30 cellular contexts compared by ENCODE assay signal in genomic region chr20:3970016-3970415, GRCh38. TPM values are rescaled to one million over a fixed set of nuclear protein-coding genes. Genes with fewer than 3 reads are reported as not detected.
DNase-seq lines count a peak whose midpoint lies in the region; ATAC-seq and TF ChIP-seq lines count a peak whose summit lies in the region.
"Had no signal": no experiment of that assay in that cellular context is flagged by ENCODE, and none has a peak within 500 bp of the region (broad histone marks: within the 10 kb centered on the region; RNA-seq: fewer than 3 reads in every experiment).

No MANE protein-coding gene starts in this region.

- H3K9me3 Mint-ChIP-seq in dendritic cell treated with granulocyte-macrophage colony-stimulating factor and Interleukin-4, amounts not matched to agents 40 ng/mL and 50 ng/mL, for 4 days: no peaks in the 10 kb centered on the region
- H3K9me3 Mint-ChIP-seq: CD8-positive, alpha-beta memory T cell; T-helper 1 cell treated with Interleukin-12 subunit alpha and Interleukin-12 subunit beta and Interleukin-4 antibody, amounts not matched to agents 30 μg/mL and 1 μg/mL, for 36 hours had no signal

- no peak overlapping the region for H3K4me3 Mint-ChIP-seq in dendritic cell treated with granulocyte-macrophage colony-stimulating factor and Interleukin-4, amounts not matched to agents 40 ng/mL and 50 ng/mL, for 4 days
- H3K4me3 Mint-ChIP-seq: activated CD8-positive, alpha-beta memory T cell treated with anti-CD3 and anti-CD28 coated beads, Interleukin-2, amount 10 ng/mL, durations not matched to agents 7 days and 5 days; CD8-positive, alpha-beta memory T cell; nephron; T-helper 1 cell treated with Interleukin-12 subunit alpha and Interleukin-12 subunit beta and Interleukin-4 antibody, amounts not matched to agents 30 μg/mL and 1 μg/mL, for 36 hours had no signal

- TF ChIP-seq POLR2A in tibial nerve (IDR thresholded peaks at IDR 0.05): no peak

- WGBS in tibial nerve, 2 donors: 93 to 94% methylated on average over 5 of the region's 5 CpGs

- intact Hi-C loops in left cardiac atrium (cut with DNase I): no loop called here
- intact Hi-C loops in cardiac septum (cut with DNase I): no loop called here
- intact Hi-C loops in dendritic cell treated with granulocyte-macrophage colony-stimulating factor and Interleukin-4, amounts not matched to agents 40 ng/mL and 50 ng/mL, for 4 days (cut with micrococcal nuclease): no loop called here
- intact Hi-C loops in left colon (cut with DNase I, micrococcal nuclease): no loop called here
- intact Hi-C loops in tibial artery (cut with DNase I; ENCODE audit: low total_unique reads): no loop called here

- no peaks in the 10 kb centered on the region for H3K9me3 ChIP-seq in tibial nerve
- H3K9me3 ChIP-seq in tibial artery: no peaks in the 10 kb centered on the region
- H3K9me3 ChIP-seq: ascending aorta, ovary, uterus had no signal

- DNase-seq in left cardiac atrium (no peak), cardiac septum (ENCODE audit: low spot score) (no peak), left colon (peak; percentile 27 to 36), tibial nerve (ENCODE audit: low spot score in 2 of 2) (no peak), tibial artery (no peak), HUDEP-2 (lab: John Stamatoyannopoulos, UW; ENCODE audit: unreplicated experiment in 76 of 76) (no peak)
- DNase-seq: activated CD4-positive, alpha-beta T cell treated with anti-CD3 and anti-CD28 coated beads, Interleukin-2, amount 50 U/mL, for 4 hours; activated CD8-positive, alpha-beta memory T cell treated with anti-CD3 and anti-CD28 coated beads, Interleukin-2, amount 10 ng/mL, durations not matched to agents 7 days and 5 days; activated T-cell treated with anti-CD3 and anti-CD28 coated beads, Interleukin-2, amount 50 U/mL, for 48 hours; CD8-positive, alpha-beta memory T cell; DMS 273 treated with DMSO at 0.1 percent for 48 hours; effector CD8-positive, alpha-beta T cell; EL; kidney; NCI-H1092; NCI-H1694; NCI-H446 treated with DMSO at 0.1 percent for 48 hours; ovary; retina; stimulated activated CD4-positive, alpha-beta T cell treated with anti-CD3 and anti-CD28 coated beads, Interleukin-1b, Interleukin-23, amount 100 ng/mL, for 48 hours; stimulated activated naive CD8-positive, alpha-beta T cell treated with anti-CD3 and anti-CD28 coated beads, Interleukin-15, Interleukin-2, amounts not matched to agents 100 U/mL and 50 U/mL, for 24 hours; uterus had no signal

- H3K4me1 ChIP-seq in tibial nerve (no peaks in the 10 kb centered on the region), tibial artery (peaks cover 0 to 10% (median 3%) of the 10 kb centered on the region in 4 donors)
- H3K4me1 ChIP-seq: ascending aorta, uterus had no signal

- ATAC-seq in left cardiac atrium (peak; percentile 34), left colon (peak; percentile 92), GM21528 (IDR thresholded peaks at IDR 0.05; ENCODE audit: low FRiP score, unreplicated experiment) (no peak)
- ATAC-seq: activated CD4-positive, CD25-positive, alpha-beta regulatory T cell treated with anti-CD3 and anti-CD28 coated beads, Interleukin-2, amount 50 U/mL, for 24 hours; activated CD8-positive, alpha-beta memory T cell treated with anti-CD3 and anti-CD28 coated beads, Interleukin-2, amount 10 ng/mL, durations not matched to agents 7 days and 5 days; SK-N-SH treated with all-trans-retinoic acid at 6 μM for 48 hours; stimulated activated naive CD8-positive, alpha-beta T cell treated with anti-CD3 and anti-CD28 coated beads, Interleukin-15, Interleukin-2, amounts not matched to agents 100 U/mL and 50 U/mL, for 24 hours had no signal

- peaks cover 61% of the 10 kb centered on the region for H3K4me1 Mint-ChIP-seq in dendritic cell treated with granulocyte-macrophage colony-stimulating factor and Interleukin-4, amounts not matched to agents 40 ng/mL and 50 ng/mL, for 4 days (ENCODE audit: low read depth)
- H3K4me1 Mint-ChIP-seq: activated CD8-positive, alpha-beta memory T cell treated with anti-CD3 and anti-CD28 coated beads, Interleukin-2, amount 10 ng/mL, durations not matched to agents 7 days and 5 days; nephron had no signal

- TF ChIP-seq CTCF in tibial nerve (IDR thresholded peaks at IDR 0.05) (no peak), tibial artery (IDR thresholded peaks at IDR 0.05) (no peak)

- H3K27me3 Mint-ChIP-seq in dendritic cell treated with granulocyte-macrophage colony-stimulating factor and Interleukin-4, amounts not matched to agents 40 ng/mL and 50 ng/mL, for 4 days: no peaks in the 10 kb centered on the region
- H3K27me3 Mint-ChIP-seq: activated CD8-positive, alpha-beta memory T cell treated with anti-CD3 and anti-CD28 coated beads, Interleukin-2, amount 10 ng/mL, durations not matched to agents 7 days and 5 days; CD8-positive, alpha-beta memory T cell had no signal

- H3K36me3 ChIP-seq in tibial nerve (no peaks in the 10 kb centered on the region), tibial artery (peaks cover 0 to 4% (median 0%) of the 10 kb centered on the region in 3 donors)
- H3K36me3 ChIP-seq: ovary, uterus had no signal

- no peak for TF ChIP-seq EP300 in tibial nerve (IDR thresholded peaks at IDR 0.05)

- H3K4me3 ChIP-seq in tibial nerve (no peak overlapping the region), tibial artery (no peak overlapping the region)
- H3K4me3 ChIP-seq: ascending aorta, ovary, uterus had no signal

- H3K27me3 ChIP-seq in tibial nerve: no peaks in the 10 kb centered on the region
- H3K27me3 ChIP-seq in tibial artery: no peaks in the 10 kb centered on the region
- H3K27me3 ChIP-seq: ascending aorta, ovary, uterus had no signal

- H3K27ac ChIP-seq in tibial nerve (no peak overlapping the region), tibial artery (no peak overlapping the region)
- H3K27ac ChIP-seq: ascending aorta, epithelial cell of prostate, ovary, uterus had no signal

- peak overlapping the region; percentile 16 for H3K27ac Mint-ChIP-seq in dendritic cell treated with granulocyte-macrophage colony-stimulating factor and Interleukin-4, amounts not matched to agents 40 ng/mL and 50 ng/mL, for 4 days
- H3K27ac Mint-ChIP-seq: activated CD8-positive, alpha-beta memory T cell treated with anti-CD3 and anti-CD28 coated beads, Interleukin-2, amount 10 ng/mL, durations not matched to agents 7 days and 5 days; CD8-positive, alpha-beta memory T cell; nephron; T-helper 1 cell treated with Interleukin-12 subunit alpha and Interleukin-12 subunit beta and Interleukin-4 antibody, amounts not matched to agents 30 μg/mL and 1 μg/mL, for 36 hours had no signal

- H3K36me3 Mint-ChIP-seq in dendritic cell treated with granulocyte-macrophage colony-stimulating factor and Interleukin-4, amounts not matched to agents 40 ng/mL and 50 ng/mL, for 4 days (ENCODE audit: low read depth): peaks cover 69% of the 10 kb centered on the region

RNA-seq across cellular contexts. Expression of gene RNF24, which starts 45.3 kb away (rescaled TPM):
- total RNA-seq in left cardiac atrium (10 to 100 TPM; 10.5 to 13.0 TPM), cardiac septum (8.5 TPM), left colon (1 to 10 TPM; 2.9 to 5.6 TPM), tibial nerve (10 to 100 TPM; 17.0 to 25.5 (median 19.6) TPM)

Comparison
In these comparisons a context has a peak if more than half of its experiments do, and no peak if none do; other contexts are left out.
1. DNase-seq: peak in left colon (2 of 2); none in left cardiac atrium (single experiment), cardiac septum (single experiment), tibial nerve (0 of 2), tibial artery (0 of 2) and HUDEP-2 (0 of 76).